In the genomic region with DNA sequence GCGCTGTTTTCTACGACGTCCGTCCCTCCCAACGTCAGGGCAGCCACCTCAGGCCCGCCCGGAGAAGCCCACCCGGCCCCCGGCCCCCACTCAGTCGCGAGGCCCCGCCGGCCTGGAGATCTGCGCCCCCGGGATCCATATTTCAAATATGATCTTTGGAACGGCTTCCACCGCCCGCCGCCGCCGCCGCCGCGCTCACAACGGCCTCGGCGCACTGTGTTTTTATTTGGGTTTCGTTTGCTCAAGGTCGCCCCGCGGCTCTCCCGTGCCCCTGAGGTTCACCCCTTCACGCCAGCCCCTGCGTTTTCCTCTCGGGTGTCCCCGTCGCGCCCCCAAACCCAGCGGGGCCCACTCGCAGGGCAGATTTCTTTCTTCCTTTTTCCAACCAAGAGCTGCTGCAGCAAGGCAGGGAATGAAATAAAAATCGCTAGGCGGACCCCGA, we compare ENCODE assay signal across 9 cellular contexts. TPM values are rescaled to one million over a fixed set of nuclear protein-coding genes. Genes with fewer than 3 reads are reported as not detected.
DNase-seq lines count a peak whose midpoint lies in the region; ATAC-seq and TF ChIP-seq lines count a peak whose summit lies in the region.
"Had no signal": no experiment of that assay in that cellular context is flagged by ENCODE, and none has a peak within 500 bp of the region (broad histone marks: within the 10 kb centered on the region; RNA-seq: fewer than 3 reads in every experiment).

No MANE protein-coding gene starts in this region.

- H3K4me1 ChIP-seq in gastrocnemius medialis, result peaks cover 21 to 42% of the 10 kb centered on the region in 2 donors

- H3K36me3 ChIP-seq in gastrocnemius medialis, result no peaks in the 10 kb centered on the region

- TF ChIP-seq CTCF in WI38 (IDR thresholded peaks at IDR 0.05; ENCODE audit: low read depth, low read length), result no peak
- no peak for TF ChIP-seq CTCF in fibroblast of villous mesenchyme (IDR thresholded peaks at IDR 0.05; ENCODE audit: insufficient read depth, low read depth, low read length)
- no peak for TF ChIP-seq CTCF in gastrocnemius medialis (IDR thresholded peaks at IDR 0.05 in 4 of 5, conservative IDR thresholded peaks at IDR 0.05 in 1 of 5)

- no peak for TF ChIP-seq POLR2A in gastrocnemius medialis (IDR thresholded peaks at IDR 0.05)

- H3K4me3 ChIP-seq in WI38 (ENCODE audit: low read depth, low read length), result peak overlapping the region; percentile 57
- H3K4me3 ChIP-seq in fibroblast of villous mesenchyme (ENCODE audit: low read depth, low read length), result peak overlapping the region; percentile 58
- peak overlapping the region; percentile 59 to 84 (median 62) for H3K4me3 ChIP-seq in gastrocnemius medialis

- intact Hi-C loops in gastrocnemius medialis (cut with DNase I; ENCODE audit: low total_unique reads), result loop anchor here (5.0 kb wide), 1 partner anchor 149 kb away; no protein-coding TSS in a partner anchor

- H3K27me3 ChIP-seq in gastrocnemius medialis, result peaks cover 51 to 77% (median 51%) of the 10 kb centered on the region in 3 donors

- peak; percentile 27 for DNase-seq in GF-D8 (lab: John Stamatoyannopoulos, UW)
- DNase-seq in fibroblast of villous mesenchyme (ENCODE audit: low read depth), result no peak
- DNase-seq in gastrocnemius medialis, result no peak
- DNase-seq in HuH-7 (ENCODE audit: low spot score), result no peak
- no peak for DNase-seq in foreskin melanocyte

- no peaks in the 10 kb centered on the region for H3K9me3 ChIP-seq in gastrocnemius medialis

- H3K27ac ChIP-seq in gastrocnemius medialis, result no peak overlapping the region

- ATAC-seq in gastrocnemius medialis (no peak), GM18498 (IDR thresholded peaks at IDR 0.05; ENCODE audit: unreplicated experiment) (no peak), HG03196 (IDR thresholded peaks at IDR 0.05; ENCODE audit: unreplicated experiment) (no peak)
- ATAC-seq: activated CD4-positive, CD25-positive, alpha-beta regulatory T cell treated with anti-CD3 and anti-CD28 coated beads, Interleukin-2, amount 50 U/mL, for 24 hours had no signal

- in situ Hi-C loops in gastrocnemius medialis (cut with MboI; ENCODE audit: low sequenced_read_pairs in 4 of 4), result no loop called here

RNA-seq across cellular contexts. Expression of gene CBX4, which starts 4.3 kb away (rescaled TPM):
- 13.0 and 19.0 TPM in 2 replicates for total RNA-seq in fibroblast of villous mesenchyme
- 1 to 10 TPM; 3.0 to 9.0 (median 5.3) TPM for total RNA-seq in gastrocnemius medialis

RNA-seq across cellular contexts. Expression of gene CBX8, which starts 46.6 kb away (rescaled TPM):
- total RNA-seq in fibroblast of villous mesenchyme (3.2 and 4.7 TPM in 2 replicates), gastrocnemius medialis (under 1 TPM in 3 of 4 donors, not detected in 1; 0.18 to 0.94 (median 0.49) TPM)
